ENCODE assay signal across 24 cellular contexts in the genomic region with DNA sequence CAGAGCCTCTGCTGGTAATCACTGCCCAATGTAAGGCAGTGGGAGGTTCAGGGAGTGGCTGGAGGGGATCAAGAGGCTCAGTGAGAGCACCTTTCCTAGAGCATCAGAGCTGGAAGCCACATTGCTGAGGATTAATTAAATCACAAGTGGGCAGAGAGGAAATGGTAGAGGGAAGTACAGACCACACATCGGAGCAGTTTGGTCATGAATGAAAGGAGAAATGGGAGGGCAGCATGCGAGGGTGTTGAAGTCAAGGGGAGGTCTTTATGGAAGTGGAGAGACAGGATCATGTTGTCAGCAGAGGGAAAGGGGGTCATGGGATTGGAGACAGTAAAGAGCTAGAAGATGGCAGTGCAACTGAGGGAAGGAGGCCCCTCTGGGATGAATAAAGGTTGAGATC. TPM values are rescaled to one million over a fixed set of nuclear protein-coding genes. Genes with fewer than 3 reads are reported as not detected.
DNase-seq lines count a peak whose midpoint lies in the region; ATAC-seq, FAIRE-seq and TF ChIP-seq lines count a peak whose summit lies in the region.
"Had no signal": no experiment of that assay in that cellular context is flagged by ENCODE, and none has a peak within 500 bp of the region (broad histone marks: within the 10 kb centered on the region; RNA-seq: fewer than 3 reads in every experiment).

No MANE protein-coding gene starts in this region.

- H3K9me3 Mint-ChIP-seq in natural killer cell treated with Interleukin-12 subunit alpha and Interleukin-12 subunit beta and Interleukin-15 and Interleukin-18, amount 100 ng/mL, for 72 hours: no peaks in the 10 kb centered on the region
- H3K9me3 Mint-ChIP-seq in natural killer cell: no peaks in the 10 kb centered on the region
- H3K9me3 Mint-ChIP-seq: CD4-positive, alpha-beta memory T cell had no signal

- H3K27ac ChIP-seq in GM12878 (ENCODE audit: control insufficient read depth, insufficient read depth): no peak overlapping the region
- H3K27ac ChIP-seq in stomach: no peak overlapping the region
- H3K27ac ChIP-seq in esophagus squamous epithelium: no peak overlapping the region
- H3K27ac ChIP-seq: SK-N-MC had no signal

- no peaks in the 10 kb centered on the region for H3K79me2 ChIP-seq in GM12878 (ENCODE audit: control insufficient read depth, insufficient read depth, low read length)

- TF ChIP-seq RAD21 in GM12878 (IDR thresholded peaks at IDR 0.05; ENCODE audit: insufficient read depth, low read depth, low read length): no peak

- H3K4me1 Mint-ChIP-seq in natural killer cell treated with Interleukin-12 subunit alpha and Interleukin-12 subunit beta and Interleukin-15 and Interleukin-18, amount 100 ng/mL, for 72 hours (ENCODE audit: low read depth in 2 of 2): no peaks in the 10 kb centered on the region
- H3K4me1 Mint-ChIP-seq in natural killer cell: no peaks in the 10 kb centered on the region
- H3K4me1 Mint-ChIP-seq: CD4-positive, alpha-beta memory T cell had no signal

- WGBS in GM12878 (ENCODE audit: insufficient coverage, insufficient replicate concordance, low lambda C conversion rate, missing lambda C conversion rate): 24% methylated on average over 2 of the region's 2 CpGs
- 60 to 69% (median 69%) methylated on average over 2 of the region's 2 CpGs for WGBS in stomach, 5 donors
- WGBS in esophagus squamous epithelium, 2 donors: 45 to 71% methylated on average over 2 of the region's 2 CpGs

- no peaks in the 10 kb centered on the region for H3K36me3 ChIP-seq in GM12878 (ENCODE audit: control insufficient read depth in 2 of 2, insufficient read depth in 2 of 2, low read length in 1 of 2)
- H3K36me3 ChIP-seq in stomach: no peaks in the 10 kb centered on the region
- H3K36me3 ChIP-seq in esophagus squamous epithelium: no peaks in the 10 kb centered on the region

- no peak overlapping the region for H2AFZ ChIP-seq in GM12878 (ENCODE audit: control insufficient read depth, low read depth, low read length)

- H3K4me3 Mint-ChIP-seq in natural killer cell treated with Interleukin-12 subunit alpha and Interleukin-12 subunit beta and Interleukin-15 and Interleukin-18, amount 100 ng/mL, for 72 hours: no peak overlapping the region
- H3K4me3 Mint-ChIP-seq in natural killer cell: no peak overlapping the region
- H3K4me3 Mint-ChIP-seq: CD4-positive, alpha-beta memory T cell had no signal

- no peak overlapping the region for H3K4me2 ChIP-seq in GM12878 (ENCODE audit: control insufficient read depth, insufficient read depth)

- TF ChIP-seq POLR2A in GM12878 (IDR thresholded peaks at IDR 0.05; ENCODE audit: low read depth, low read length) (no peak), stomach (IDR thresholded peaks at IDR 0.05) (no peak), esophagus squamous epithelium (IDR thresholded peaks at IDR 0.05) (no peak)

- ATAC-seq in natural killer cell treated with Interleukin-12 subunit alpha and Interleukin-12 subunit beta and Interleukin-15 and Interleukin-18, amount 100 ng/mL, for 72 hours: no peak
- no peak for ATAC-seq in natural killer cell
- no peak for ATAC-seq in GM12878
- no peak for ATAC-seq in HG03571 (IDR thresholded peaks at IDR 0.05; ENCODE audit: unreplicated experiment)
- ATAC-seq: HCT116 had no signal

- DNase-seq in natural killer cell treated with Interleukin-12 subunit alpha and Interleukin-12 subunit beta and Interleukin-15 and Interleukin-18, amount 100 ng/mL, for 72 hours (ENCODE audit: low spot score): peak; percentile 16
- DNase-seq in natural killer cell (no peak), NOMO-1 (lab: John Stamatoyannopoulos, UW; ENCODE audit: unreplicated experiment in 2 of 2) (peak; percentile 20 to 76), GM12878 (ENCODE audit: low read depth, low spot score) (no peak), stomach (no peak), esophagus squamous epithelium (lab: John Stamatoyannopoulos, UW) (no peak), cortex of kidney (lab: John Stamatoyannopoulos, UW) (no peak)
- DNase-seq: 8988T; CD4-positive, alpha-beta memory T cell; DMS153; EL; GOT3; NCI-H1092; NCI-H1436 treated with DMSO at 0.1 percent for 48 hours; NCI-H2029 treated with DMSO at 0.1 percent for 48 hours; NCI-H2171; NCI-H526; OCI-M1; SHP77 had no signal

- POLR2A ChIA-PET in GM12878 (lab: Charles Lee): interaction anchor here (0.5 to 0.7 kb wide), 2 partner anchors 15 to 113 kb away, joined by 3 to 6 read pairs; no protein-coding TSS in a partner anchor

- no peaks in the 10 kb centered on the region for H4K20me1 ChIP-seq in GM12878 (ENCODE audit: control insufficient read depth, insufficient read depth)

- in situ Hi-C loops in GM12878 (cut with MboI): no loop called here

- CTCF ChIA-PET in GM12878 (lab: Yijun Ruan, JAX): interaction anchor here (1.6 to 1.7 kb wide), 2 partner anchors 10 to 20 kb away, joined by 4 read pairs; no protein-coding TSS in a partner anchor

- FAIRE-seq in GM12878 (lab: Jason Lieb, UNC): no peak

- no peaks in the 10 kb centered on the region for H3K36me3 Mint-ChIP-seq in natural killer cell treated with Interleukin-12 subunit alpha and Interleukin-12 subunit beta and Interleukin-15 and Interleukin-18, amount 100 ng/mL, for 72 hours
- no peaks in the 10 kb centered on the region for H3K36me3 Mint-ChIP-seq in natural killer cell
- H3K36me3 Mint-ChIP-seq: CD4-positive, alpha-beta memory T cell had no signal

- H3K9me3 ChIP-seq in GM12878 (replicated peaks; ENCODE audit: control insufficient read depth, insufficient read depth, low read length) (no peaks in the 10 kb centered on the region), stomach (no peaks in the 10 kb centered on the region), esophagus squamous epithelium (no peaks in the 10 kb centered on the region)

- BruUV-seq in GM12878 (replicated peaks; lab: Mats Ljungman, UMichigan): no TSS peak

- H3K9ac ChIP-seq in GM12878 (ENCODE audit: control insufficient read depth, insufficient read depth, low read length): no peak overlapping the region

- H3K4me1 ChIP-seq in GM12878 (ENCODE audit: control insufficient read depth, insufficient read depth, low read length) (peaks cover 17% of the 10 kb centered on the region), stomach (peaks cover 0 to 9% (median 0%) of the 10 kb centered on the region in 4 donors), esophagus squamous epithelium (peaks cover 0 to 42% (median 17%) of the 10 kb centered on the region in 3 donors)

- RAD21 ChIA-PET in GM12878 (lab: Charles Lee; ENCODE audit: unreplicated experiment): interaction anchor here (1.5 kb wide), 1 partner anchor 103 kb away, joined by 4 read pairs; no protein-coding TSS in a partner anchor

- TF ChIP-seq EP300 in GM12878 (IDR thresholded peaks at IDR 0.05; ENCODE audit: borderline replicate concordance in 1 of 2, control insufficient read depth in 1 of 2, low read depth in 2 of 2, low read length in 2 of 2) (no peak), stomach (IDR thresholded peaks at IDR 0.05) (no peak)

- intact Hi-C loops in natural killer cell (cut with micrococcal nuclease): no loop called here
- intact Hi-C loops in GM12878 (cut with micrococcal nuclease; ENCODE audit: unreplicated experiment): no loop called here
- intact Hi-C loops in stomach (cut with DNase I; ENCODE audit: low total_unique reads): no loop called here
- intact Hi-C loops in esophagus squamous epithelium (cut with DNase I): no loop called here

- no peak for TF ChIP-seq CTCF in natural killer cell (IDR thresholded peaks at IDR 0.05)
- no peak for TF ChIP-seq CTCF in GM12878 (IDR thresholded peaks at IDR 0.05 in 2 of 3, conservative IDR thresholded peaks at IDR 0.05 in 1 of 3; ENCODE audit: control insufficient read depth in 2 of 3, extremely low read depth in 1 of 3, insufficient read depth in 1 of 3, low read depth in 3 of 3, low read length in 3 of 3)
- no peak for TF ChIP-seq CTCF in stomach (IDR thresholded peaks at IDR 0.05)
- TF ChIP-seq CTCF in esophagus squamous epithelium (IDR thresholded peaks at IDR 0.05): no peak

- H3K27me3 ChIP-seq in GM12878 (replicated peaks in 1 of 2; ENCODE audit: control insufficient read depth in 2 of 2, insufficient read depth in 2 of 2, low read length in 1 of 2) (no peaks in the 10 kb centered on the region), stomach (no peaks in the 10 kb centered on the region), esophagus squamous epithelium (no peaks in the 10 kb centered on the region)

- H3K27me3 Mint-ChIP-seq in natural killer cell treated with Interleukin-12 subunit alpha and Interleukin-12 subunit beta and Interleukin-15 and Interleukin-18, amount 100 ng/mL, for 72 hours: peaks cover 6 to 9% of the 10 kb centered on the region in 2 donors
- H3K27me3 Mint-ChIP-seq in natural killer cell (ENCODE audit: low read depth in 2 of 2): peaks cover 0 to 18% of the 10 kb centered on the region in 2 donors

- H3K27ac Mint-ChIP-seq in natural killer cell treated with Interleukin-12 subunit alpha and Interleukin-12 subunit beta and Interleukin-15 and Interleukin-18, amount 100 ng/mL, for 72 hours: no peak overlapping the region
- no peak overlapping the region for H3K27ac Mint-ChIP-seq in natural killer cell
- H3K27ac Mint-ChIP-seq: CD4-positive, alpha-beta memory T cell had no signal

- H3K4me3 ChIP-seq in GM12878 (no peak overlapping the region), stomach (no peak overlapping the region), esophagus squamous epithelium (no peak overlapping the region)
- H3K4me3 ChIP-seq: SK-N-MC had no signal

- SMC1A ChIA-PET in GM12878 (lab: Charles Lee; ENCODE audit: uncharacterized antibody, unreplicated experiment): interaction anchor here (0.9 to 2.6 kb wide), 4 partner anchors 11 to 103 kb away, joined by 3 to 10 read pairs (median 3); no protein-coding TSS in a partner anchor

RNA-seq across cellular contexts. Expression of gene CCL17, which starts 2.3 kb away (rescaled TPM):
- total RNA-seq in natural killer cell treated with Interleukin-12 subunit alpha and Interleukin-12 subunit beta and Interleukin-15 and Interleukin-18, amount 100 ng/mL, for 72 hours: 1 to 10 TPM in 1 of 2 donors, not detected in 1; 5.6 TPM
- total RNA-seq in natural killer cell (not detected), GM12878 (2014; rRNA removed) (66.1 and 72.0 TPM in 2 replicates), GM12878 (2014; rRNA removed; fragmentation: Illumina TruSeq; extraction: Trizol) (54.8 and 54.9 TPM in 2 replicates), GM12878 (2021) (33.1 and 39.5 TPM in 2 replicates), stomach (not detected), esophagus squamous epithelium (1 to 10 TPM in 1 of 4 donors, under 1 TPM in 1, not detected in 2; 0.64 to 1.3 TPM)
- not detected in 2 replicates for total RNA-seq in GM12878 (2013; cell fraction: nucleolus; rRNA removed)
- polyA plus RNA-seq in GM12878 (2011; ENCODE audit: low read depth): 5.6 TPM
- polyA plus RNA-seq in GM12878 (2011; rRNA removed) (0.92 and 1.2 TPM in 2 replicates), GM12878 (2014; fragmentation: Illumina TruSeq; extraction: Trizol) (26.2 and 55.9 TPM in 2 replicates), GM12878 (2014; fragmentation: Nextera tagmentation; extraction: Ambion mirVana) (10 to 100 TPM; 26.4 to 31.2 TPM), GM12878 (2014; rRNA removed) (84.9 and 107 TPM in 2 replicates), GM12878 (2016; fragmentation: Nextera tagmentation; extraction: Ambion mirVana) (10 to 100 TPM; 28.3 to 35.2 TPM), stomach (1 to 10 TPM in 1 of 3 donors, not detected in 2; 3.9 TPM)
- 2.1 and 2.4 TPM in 2 replicates for polyA plus RNA-seq in GM12878 (2011; cell fraction: cytosol; rRNA removed)
- 0.59 and 1.1 TPM in 2 replicates for polyA plus RNA-seq in GM12878 (2011; cell fraction: nucleus; rRNA removed)
- 7.4 and 18.5 TPM in 2 replicates for polyA plus RNA-seq in GM12878 (2012)
- not detected in 2 replicates for polyA minus RNA-seq in GM12878 (2011; rRNA and poly(A)+ RNA removed)
- polyA minus RNA-seq in GM12878 (2011; cell fraction: cytosol; rRNA and poly(A)+ RNA removed): not detected in 2 replicates
- not detected in 2 replicates for polyA minus RNA-seq in GM12878 (2011; cell fraction: nucleus; rRNA and poly(A)+ RNA removed)
- total RNA-seq: CD4-positive, alpha-beta memory T cell; RPMI7951 had no signal
- polyA plus RNA-seq: AG04450; CD4-positive, alpha-beta memory T cell had no signal

RNA-seq across cellular contexts. Expression of gene CX3CL1, which starts 34.6 kb away (rescaled TPM):
- not detected for total RNA-seq in natural killer cell treated with Interleukin-12 subunit alpha and Interleukin-12 subunit beta and Interleukin-15 and Interleukin-18, amount 100 ng/mL, for 72 hours
- total RNA-seq in natural killer cell (not detected), GM12878 (2014; rRNA removed) (0.68 and 1.1 TPM in 2 replicates), GM12878 (2014; rRNA removed; fragmentation: Illumina TruSeq; extraction: Trizol) (0.31 and 0.41 TPM in 2 replicates), GM12878 (2021) (0.77 and 1.2 TPM in 2 replicates), stomach (10 to 100 TPM in 1 of 5 donors, 1 to 10 TPM in 2, not detected in 2; 1.3 to 43.8 (median 7.1) TPM), esophagus squamous epithelium (10 to 100 TPM in 1 of 4 donors, 1 to 10 TPM in 3; 3.3 to 14.8 (median 7.4) TPM)
- total RNA-seq in GM12878 (2013; cell fraction: nucleolus; rRNA removed): 17.2 and 19.8 TPM in 2 replicates
- 0.16 TPM for polyA plus RNA-seq in GM12878 (2011; ENCODE audit: low read depth)
- polyA plus RNA-seq in GM12878 (2011; rRNA removed) (0.59 and 1.2 TPM in 2 replicates), GM12878 (2014; fragmentation: Illumina TruSeq; extraction: Trizol) (0.48 and 0.60 TPM in 2 replicates), GM12878 (2014; fragmentation: Nextera tagmentation; extraction: Ambion mirVana) (under 1 TPM; 0.03 to 0.05 TPM), GM12878 (2014; rRNA removed) (0.63 and 1.2 TPM in 2 replicates), GM12878 (2016; fragmentation: Nextera tagmentation; extraction: Ambion mirVana) (under 1 TPM; 0.16 to 0.18 TPM), stomach (10 to 100 TPM in 1 of 3 donors, 1 to 10 TPM in 2; 3.2 to 11.5 (median 6.4) TPM)
- 1.5 and 1.9 TPM in 2 replicates for polyA plus RNA-seq in GM12878 (2011; cell fraction: cytosol; rRNA removed)
- polyA plus RNA-seq in GM12878 (2011; cell fraction: nucleus; rRNA removed): 2.1 and 2.6 TPM in 2 replicates
- 0.16 and 0.38 TPM in 2 replicates for polyA plus RNA-seq in GM12878 (2012)
- 1.4 and 2.1 TPM in 2 replicates for polyA minus RNA-seq in GM12878 (2011; rRNA and poly(A)+ RNA removed)
- polyA minus RNA-seq in GM12878 (2011; cell fraction: cytosol; rRNA and poly(A)+ RNA removed): 0.40 and 0.94 TPM in 2 replicates
- 0.60 and 0.77 TPM in 2 replicates for polyA minus RNA-seq in GM12878 (2011; cell fraction: nucleus; rRNA and poly(A)+ RNA removed)
- total RNA-seq: CD4-positive, alpha-beta memory T cell had no signal
- polyA plus RNA-seq: CD4-positive, alpha-beta memory T cell had no signal

RNA-seq across cellular contexts. Expression of gene CIAPIN1, which starts 40.3 kb away (rescaled TPM):
- 10 to 100 TPM; 54.0 to 92.0 TPM for total RNA-seq in natural killer cell treated with Interleukin-12 subunit alpha and Interleukin-12 subunit beta and Interleukin-15 and Interleukin-18, amount 100 ng/mL, for 72 hours
- 10 to 100 TPM; 41.1 to 48.8 (median 42.9) TPM for total RNA-seq in natural killer cell
- 39.4 and 45.1 TPM in 2 replicates for total RNA-seq in GM12878 (2013; cell fraction: nucleolus; rRNA removed)
- 54.3 and 55.0 TPM in 2 replicates for total RNA-seq in GM12878 (2014; rRNA removed)
- 43.0 and 46.2 TPM in 2 replicates for total RNA-seq in GM12878 (2014; rRNA removed; fragmentation: Illumina TruSeq; extraction: Trizol)
- 51.4 and 53.3 TPM in 2 replicates for total RNA-seq in GM12878 (2021)
- 24.8 TPM for polyA plus RNA-seq in GM12878 (2011; ENCODE audit: low read depth)
- 42.0 and 50.0 TPM in 2 replicates for polyA plus RNA-seq in GM12878 (2011; rRNA removed)
- 50.9 and 54.3 TPM in 2 replicates for polyA plus RNA-seq in GM12878 (2011; cell fraction: cytosol; rRNA removed)
- 33.6 and 36.6 TPM in 2 replicates for polyA plus RNA-seq in GM12878 (2011; cell fraction: nucleus; rRNA removed)
- polyA plus RNA-seq in GM12878 (2012): 23.6 and 29.3 TPM in 2 replicates
- 53.6 and 59.0 TPM in 2 replicates for polyA plus RNA-seq in GM12878 (2014; fragmentation: Illumina TruSeq; extraction: Trizol)
- polyA plus RNA-seq in GM12878 (2014; fragmentation: Nextera tagmentation; extraction: Ambion mirVana): 100 to 1,000 TPM; 118 to 150 TPM
- polyA plus RNA-seq in GM12878 (2014; rRNA removed): 44.8 and 52.7 TPM in 2 replicates
- 10 to 100 TPM; 90.9 to 92.2 TPM for polyA plus RNA-seq in GM12878 (2016; fragmentation: Nextera tagmentation; extraction: Ambion mirVana)
- polyA minus RNA-seq in GM12878 (2011; rRNA and poly(A)+ RNA removed): 34.0 and 37.7 TPM in 2 replicates
- 8.7 and 12.7 TPM in 2 replicates for polyA minus RNA-seq in GM12878 (2011; cell fraction: cytosol; rRNA and poly(A)+ RNA removed)
- polyA minus RNA-seq in GM12878 (2011; cell fraction: nucleus; rRNA and poly(A)+ RNA removed): 12.8 and 15.7 TPM in 2 replicates
- total RNA-seq in stomach: 100 to 1,000 TPM in 1 of 5 donors, 10 to 100 TPM in 4; 14.0 to 146 (median 37.7) TPM
- 10 to 100 TPM; 18.6 to 35.9 (median 29.6) TPM for polyA plus RNA-seq in stomach
- 10 to 100 TPM; 30.5 to 42.9 (median 33.5) TPM for total RNA-seq in esophagus squamous epithelium

RNA-seq across cellular contexts. Expression of gene COQ9, which starts 40.4 kb away (rescaled TPM):
- total RNA-seq in natural killer cell treated with Interleukin-12 subunit alpha and Interleukin-12 subunit beta and Interleukin-15 and Interleukin-18, amount 100 ng/mL, for 72 hours: 10 to 100 TPM; 34.2 to 42.9 TPM
- 10 to 100 TPM; 16.9 to 30.2 (median 18.3) TPM for total RNA-seq in natural killer cell
- total RNA-seq in GM12878 (2013; cell fraction: nucleolus; rRNA removed): 53.1 and 55.9 TPM in 2 replicates
- total RNA-seq in GM12878 (2014; rRNA removed): 50.3 and 51.3 TPM in 2 replicates
- 40.1 and 43.0 TPM in 2 replicates for total RNA-seq in GM12878 (2014; rRNA removed; fragmentation: Illumina TruSeq; extraction: Trizol)
- total RNA-seq in GM12878 (2021): 35.2 and 42.7 TPM in 2 replicates
- polyA plus RNA-seq in GM12878 (2011; ENCODE audit: low read depth): 26.5 TPM
- polyA plus RNA-seq in GM12878 (2011; rRNA removed): 52.6 and 64.7 TPM in 2 replicates
- polyA plus RNA-seq in GM12878 (2011; cell fraction: cytosol; rRNA removed): 71.8 TPM in 2 replicates
- polyA plus RNA-seq in GM12878 (2011; cell fraction: nucleus; rRNA removed): 86.9 and 120 TPM in 2 replicates
- 26.2 and 31.8 TPM in 2 replicates for polyA plus RNA-seq in GM12878 (2012)
- polyA plus RNA-seq in GM12878 (2014; fragmentation: Illumina TruSeq; extraction: Trizol): 55.9 and 56.5 TPM in 2 replicates
- 10 to 100 TPM; 24.1 to 32.7 TPM for polyA plus RNA-seq in GM12878 (2014; fragmentation: Nextera tagmentation; extraction: Ambion mirVana)
- polyA plus RNA-seq in GM12878 (2014; rRNA removed): 48.9 and 57.9 TPM in 2 replicates
- polyA plus RNA-seq in GM12878 (2016; fragmentation: Nextera tagmentation; extraction: Ambion mirVana): 10 to 100 TPM; 69.7 to 79.7 TPM
- polyA minus RNA-seq in GM12878 (2011; rRNA and poly(A)+ RNA removed): 48.5 and 55.0 TPM in 2 replicates
- 14.0 and 23.3 TPM in 2 replicates for polyA minus RNA-seq in GM12878 (2011; cell fraction: cytosol; rRNA and poly(A)+ RNA removed)
- 22.1 and 29.3 TPM in 2 replicates for polyA minus RNA-seq in GM12878 (2011; cell fraction: nucleus; rRNA and poly(A)+ RNA removed)
- 100 to 1,000 TPM in 1 of 5 donors, 10 to 100 TPM in 4; 40.6 to 108 (median 58.9) TPM for total RNA-seq in stomach
- 10 to 100 TPM; 56.4 to 79.3 (median 74.5) TPM for polyA plus RNA-seq in stomach
- total RNA-seq in esophagus squamous epithelium: 10 to 100 TPM; 43.6 to 62.0 (median 53.4) TPM

RNA-seq across cellular contexts. Expression of gene CCL22, which starts 48.3 kb away (rescaled TPM):
- total RNA-seq in natural killer cell treated with Interleukin-12 subunit alpha and Interleukin-12 subunit beta and Interleukin-15 and Interleukin-18, amount 100 ng/mL, for 72 hours: 10 to 100 TPM in 1 of 2 donors, not detected in 1; 12.9 TPM
- total RNA-seq in natural killer cell: under 1 TPM in 1 of 3 donors, not detected in 2; 0.14 TPM
- total RNA-seq in GM12878 (2013; cell fraction: nucleolus; rRNA removed): 217 and 243 TPM in 2 replicates
- total RNA-seq in GM12878 (2014; rRNA removed): 114 and 118 TPM in 2 replicates
- total RNA-seq in GM12878 (2014; rRNA removed; fragmentation: Illumina TruSeq; extraction: Trizol): 132 and 137 TPM in 2 replicates
- total RNA-seq in GM12878 (2021): 704 and 775 TPM in 2 replicates
- polyA plus RNA-seq in GM12878 (2011; ENCODE audit: low read depth): 191 TPM
- 14.5 and 38.0 TPM in 2 replicates for polyA plus RNA-seq in GM12878 (2011; rRNA removed)
- polyA plus RNA-seq in GM12878 (2011; cell fraction: cytosol; rRNA removed): 34.6 and 58.9 TPM in 2 replicates
- 20.6 TPM in 2 replicates for polyA plus RNA-seq in GM12878 (2011; cell fraction: nucleus; rRNA removed)
- 240 and 288 TPM in 2 replicates for polyA plus RNA-seq in GM12878 (2012)
- 508 and 540 TPM in 2 replicates for polyA plus RNA-seq in GM12878 (2014; fragmentation: Illumina TruSeq; extraction: Trizol)
- 100 to 1,000 TPM; 581 to 591 TPM for polyA plus RNA-seq in GM12878 (2014; fragmentation: Nextera tagmentation; extraction: Ambion mirVana)
- 221 and 240 TPM in 2 replicates for polyA plus RNA-seq in GM12878 (2014; rRNA removed)
- 100 to 1,000 TPM; 347 to 350 TPM for polyA plus RNA-seq in GM12878 (2016; fragmentation: Nextera tagmentation; extraction: Ambion mirVana)
- polyA minus RNA-seq in GM12878 (2011; rRNA and poly(A)+ RNA removed): 35.3 and 36.7 TPM in 2 replicates
- polyA minus RNA-seq in GM12878 (2011; cell fraction: cytosol; rRNA and poly(A)+ RNA removed): 35.0 and 39.2 TPM in 2 replicates
- 4.6 and 6.1 TPM in 2 replicates for polyA minus RNA-seq in GM12878 (2011; cell fraction: nucleus; rRNA and poly(A)+ RNA removed)
- under 1 TPM in 1 of 5 donors, not detected in 4; 0.37 TPM for total RNA-seq in stomach
- under 1 TPM; 0.12 to 0.45 (median 0.15) TPM for polyA plus RNA-seq in stomach
- 1 to 10 TPM in 1 of 4 donors, under 1 TPM in 3; 0.09 to 1.6 (median 0.38) TPM for total RNA-seq in esophagus squamous epithelium
- total RNA-seq: RPMI7951 had no signal
- polyA plus RNA-seq: AG04450; CD4-positive, alpha-beta memory T cell had no signal

Comparison
In these comparisons a context has a peak if more than half of its experiments do, and no peak if none do; other contexts are left out.
1. DNase-seq: peak in natural killer cell treated with Interleukin-12 subunit alpha and Interleukin-12 subunit beta and Interleukin-15 and Interleukin-18, amount 100 ng/mL, for 72 hours (single experiment) and NOMO-1 (2 of 2); none in natural killer cell (single experiment), GM12878 (single experiment), stomach (single experiment), esophagus squamous epithelium (single experiment) and cortex of kidney (single experiment).